Comparison of ENCODE assay signal across 2 cellular contexts in the genomic region with DNA sequence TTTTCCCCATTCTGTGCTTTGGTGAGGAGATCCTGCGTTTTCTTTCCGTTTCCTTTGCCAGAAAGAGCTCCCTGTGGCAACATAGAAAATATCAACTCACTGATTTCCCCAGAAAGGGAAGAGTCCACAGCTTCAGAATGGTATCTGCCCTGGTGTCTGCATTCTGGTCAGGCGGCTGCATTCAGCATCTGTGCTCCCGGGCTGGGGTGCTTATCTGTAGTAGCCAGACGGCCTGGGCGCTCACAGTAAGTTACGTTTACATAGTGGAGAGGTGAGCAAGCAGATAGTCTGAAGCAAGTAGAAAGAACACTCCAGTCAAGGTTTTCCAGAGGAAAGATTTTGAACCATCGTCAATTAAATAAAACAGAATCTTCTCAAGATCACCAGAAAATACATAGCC. TPM values are rescaled to one million over a fixed set of nuclear protein-coding genes. Genes with fewer than 3 reads are reported as not detected.
"Had no signal": no experiment of that assay in that cellular context is flagged by ENCODE, and none has a peak within 500 bp of the region (broad histone marks: within the 10 kb centered on the region; RNA-seq: fewer than 3 reads in every experiment).

No MANE protein-coding gene starts in this region.

RNA-seq across cellular contexts. Expression of a gene that starts 29.3 kb away (rescaled TPM):
- total RNA-seq: aorta, cardiac septum had no signal
